Comparison of ENCODE assay signal across 19 cellular contexts in genomic region chr1:40789675-40790430, GRCh38. TPM values are rescaled to one million over a fixed set of nuclear protein-coding genes. Genes with fewer than 3 reads are reported as not detected.
"Had no signal": no experiment of that assay in that cellular context is flagged by ENCODE, and none has a peak within 500 bp of the region (broad histone marks: within the 10 kb centered on the region; RNA-seq: fewer than 3 reads in every experiment).

No MANE protein-coding gene starts in this region.

- H3K9me3 ChIP-seq: prostate gland, thyroid gland had no signal

- H3K27ac Mint-ChIP-seq: activated CD4-positive, alpha-beta memory T cell treated with anti-CD3 and anti-CD28 coated beads for 36 hours; activated naive CD8-positive, alpha-beta T cell; endodermal cell; naive thymus-derived CD4-positive, alpha-beta T cell; stimulated activated naive CD8-positive, alpha-beta T cell treated with anti-CD3 and anti-CD28 coated beads, Interleukin-15, amount 100 ng/mL, for 72 hours had no signal

- H3K27ac ChIP-seq: brain microvascular endothelial cell, prostate gland, thyroid gland had no signal

- H3K36me3 Mint-ChIP-seq: activated CD4-positive, alpha-beta memory T cell treated with anti-CD3 and anti-CD28 coated beads for 36 hours; activated naive CD8-positive, alpha-beta T cell; naive thymus-derived CD4-positive, alpha-beta T cell had no signal

- H3K4me3 Mint-ChIP-seq: activated CD4-positive, alpha-beta memory T cell treated with anti-CD3 and anti-CD28 coated beads for 36 hours; activated naive CD8-positive, alpha-beta T cell; activated T-cell treated with anti-CD3 and anti-CD28 coated beads, Interleukin-2, amount 50 U/mL, for 4 hours; endodermal cell; naive thymus-derived CD4-positive, alpha-beta T cell; stimulated activated naive CD8-positive, alpha-beta T cell treated with anti-CD3 and anti-CD28 coated beads, Interleukin-15, amount 100 ng/mL, for 72 hours had no signal

- DNase-seq: activated CD4-positive, alpha-beta memory T cell treated with anti-CD3 and anti-CD28 coated beads for 36 hours; activated CD4-positive, alpha-beta T cell treated with anti-CD3 and anti-CD28 coated beads for 1 hour; activated gamma-delta T cell; activated T-cell treated with anti-CD3 and anti-CD28 coated beads, Interleukin-2, amount 50 U/mL, for 4 hours; amygdala; brain microvascular endothelial cell; dermis blood vessel endothelial cell; endodermal cell; erythroblast; left colon; naive thymus-derived CD4-positive, alpha-beta T cell; nucleus accumbens; stimulated activated CD4-positive, alpha-beta T cell treated with anti-CD3 and anti-CD28 coated beads, Interleukin-4, amount 100 ng/mL, for 1 hour; stimulated activated naive CD8-positive, alpha-beta T cell treated with anti-CD3 and anti-CD28 coated beads, Interleukin-15, amount 100 ng/mL, for 72 hours; T-helper 9 cell; thyroid gland had no signal

- H3K27me3 Mint-ChIP-seq: activated naive CD8-positive, alpha-beta T cell had no signal

- H3K36me3 ChIP-seq: brain microvascular endothelial cell, prostate gland, thyroid gland had no signal

- H3K4me1 ChIP-seq: prostate gland, thyroid gland had no signal

- H3K27me3 ChIP-seq: thyroid gland had no signal

- ATAC-seq: activated T-cell treated with anti-CD3 and anti-CD28 coated beads, Interleukin-2, amount 50 U/mL, for 4 hours; left colon; naive thymus-derived CD4-positive, alpha-beta T cell; stimulated activated naive CD8-positive, alpha-beta T cell treated with anti-CD3 and anti-CD28 coated beads, Interleukin-15, amount 100 ng/mL, for 72 hours had no signal

- H3K4me3 ChIP-seq: prostate gland, thyroid gland had no signal

- H3K9me3 Mint-ChIP-seq: activated CD4-positive, alpha-beta memory T cell treated with anti-CD3 and anti-CD28 coated beads for 36 hours; activated T-cell treated with anti-CD3 and anti-CD28 coated beads, Interleukin-2, amount 50 U/mL, for 4 hours; endodermal cell; naive thymus-derived CD4-positive, alpha-beta T cell; stimulated activated naive CD8-positive, alpha-beta T cell treated with anti-CD3 and anti-CD28 coated beads, Interleukin-15, amount 100 ng/mL, for 72 hours had no signal

RNA-seq across cellular contexts. Expression of gene KCNQ4, which starts 6.3 kb away (rescaled TPM):
- total RNA-seq: dermis blood vessel endothelial cell, lung microvascular endothelial cell had no signal
